In genomic region chr11:128341767-128342318, GRCh38 we compare ENCODE assay signal across 8 cellular contexts.
DNase-seq lines count a peak whose midpoint lies in the region; ATAC-seq and TF ChIP-seq lines count a peak whose summit lies in the region.

No MANE protein-coding gene starts in this region.

- peaks cover 4 to 5% of the 10 kb centered on the region in 2 donors for H3K36me3 Mint-ChIP-seq in activated T-cell treated with anti-CD3 and anti-CD28 coated beads, Interleukin-2, amount 50 U/mL, for 72 hours (ENCODE audit: insufficient read depth in 2 of 2)
- H3K36me3 Mint-ChIP-seq in activated T-helper 1 cell treated with anti-CD3 and anti-CD28 coated beads, Interleukin-12 subunit alpha, Interleukin-12 subunit beta, Interleukin-2, Interleukin-4 antibody, amounts not matched to agents 30 ng/mL and 10 ng/mL and 1 ng/mL, durations not matched to agents 14 hours and 24 hours and 36 hours (ENCODE audit: low read depth): peaks cover 13% of the 10 kb centered on the region

- peak overlapping the region in 1 of 5 donors; percentile 21 for H3K9ac ChIP-seq in subcutaneous abdominal adipose tissue (ENCODE audit: low read length in 5 of 5)

- 73 to 78% methylated on average over 14 of the region's 14 CpGs for WGBS in aorta, 2 donors

- H3K27ac Mint-ChIP-seq in activated T-cell treated with anti-CD3 and anti-CD28 coated beads, Interleukin-2, amount 50 U/mL, for 72 hours: peak overlapping the region; percentile 85
- H3K27ac Mint-ChIP-seq in activated T-helper 1 cell treated with anti-CD3 and anti-CD28 coated beads, Interleukin-12 subunit alpha, Interleukin-12 subunit beta, Interleukin-2, Interleukin-4 antibody, amounts not matched to agents 30 ng/mL and 10 ng/mL and 1 ng/mL, durations not matched to agents 14 hours and 24 hours and 36 hours: peak overlapping the region; percentile 85

- TF ChIP-seq CTCF in breast epithelium (IDR thresholded peaks at IDR 0.05): no peak

- H3K4me1 ChIP-seq in subcutaneous abdominal adipose tissue (ENCODE audit: control insufficient read depth in 5 of 5, insufficient read depth in 5 of 5, low read length in 5 of 5) (peaks cover 0 to 21% (median 8%) of the 10 kb centered on the region in 5 donors), breast epithelium (no peaks in the 10 kb centered on the region), aorta (ENCODE audit: control insufficient read depth in 1 of 2, insufficient read depth in 2 of 2, low read length in 2 of 2) (no peaks in the 10 kb centered on the region)

- no peak for DNase-seq in activated T-cell treated with anti-CD3 and anti-CD28 coated beads, Interleukin-2, amount 50 U/mL, for 72 hours
- no peak for DNase-seq in activated T-cell treated with anti-CD3 and anti-CD28 coated beads, Interleukin-2, amount 50 U/mL, for 48 hours
- DNase-seq in activated T-helper 1 cell treated with anti-CD3 and anti-CD28 coated beads, Interleukin-12 subunit alpha, Interleukin-12 subunit beta, Interleukin-2, Interleukin-4 antibody, amounts not matched to agents 30 ng/mL and 10 ng/mL and 1 ng/mL, durations not matched to agents 14 hours and 24 hours and 36 hours (ENCODE audit: low spot score): no peak
- DNase-seq in lung microvascular endothelial cell (ENCODE audit: low read depth in 2 of 2) (peak; percentile 10 to 26), breast epithelium (ENCODE audit: low spot score in 2 of 2) (no peak), aorta (no peak), NCI-H226 (no peak)

- H3K36me3 ChIP-seq in subcutaneous abdominal adipose tissue (ENCODE audit: control insufficient read depth in 5 of 5, insufficient read depth in 5 of 5, low read length in 5 of 5): no peaks in the 10 kb centered on the region
- no peaks in the 10 kb centered on the region for H3K36me3 ChIP-seq in breast epithelium
- H3K36me3 ChIP-seq in aorta (ENCODE audit: control insufficient read depth in 1 of 2, insufficient read depth in 2 of 2, low read length in 1 of 2): no peaks in the 10 kb centered on the region

- no peaks in the 10 kb centered on the region for H3K27me3 Mint-ChIP-seq in activated T-cell treated with anti-CD3 and anti-CD28 coated beads, Interleukin-2, amount 50 U/mL, for 72 hours (ENCODE audit: low read depth)
- no peaks in the 10 kb centered on the region for H3K27me3 Mint-ChIP-seq in activated T-helper 1 cell treated with anti-CD3 and anti-CD28 coated beads, Interleukin-12 subunit alpha, Interleukin-12 subunit beta, Interleukin-2, Interleukin-4 antibody, amounts not matched to agents 30 ng/mL and 10 ng/mL and 1 ng/mL, durations not matched to agents 14 hours and 24 hours and 36 hours (ENCODE audit: insufficient read depth)

- H3K4me1 Mint-ChIP-seq in activated T-cell treated with anti-CD3 and anti-CD28 coated beads, Interleukin-2, amount 50 U/mL, for 72 hours (ENCODE audit: low read depth): peaks cover 98% of the 10 kb centered on the region
- H3K4me1 Mint-ChIP-seq in activated T-helper 1 cell treated with anti-CD3 and anti-CD28 coated beads, Interleukin-12 subunit alpha, Interleukin-12 subunit beta, Interleukin-2, Interleukin-4 antibody, amounts not matched to agents 30 ng/mL and 10 ng/mL and 1 ng/mL, durations not matched to agents 14 hours and 24 hours and 36 hours (ENCODE audit: low read depth): peaks cover 94% of the 10 kb centered on the region

- no peak for ATAC-seq in activated T-cell treated with anti-CD3 and anti-CD28 coated beads, Interleukin-2, amount 50 U/mL, for 72 hours (replicated peaks in 1 of 2)
- no peak for ATAC-seq in aorta (ENCODE audit: low FRiP score)

- H3K9me3 ChIP-seq in subcutaneous abdominal adipose tissue (ENCODE audit: control insufficient read depth in 5 of 5, low read length in 5 of 5) (no peaks in the 10 kb centered on the region), breast epithelium (no peaks in the 10 kb centered on the region), aorta (ENCODE audit: control insufficient read depth, low read length) (no peaks in the 10 kb centered on the region)

- H3K27me3 ChIP-seq in subcutaneous abdominal adipose tissue (ENCODE audit: control insufficient read depth in 5 of 5, insufficient read depth in 4 of 5, low read length in 5 of 5) (no peaks in the 10 kb centered on the region), breast epithelium (no peaks in the 10 kb centered on the region), aorta (ENCODE audit: control insufficient read depth in 1 of 2, insufficient read depth in 2 of 2, low read length in 1 of 2) (no peaks in the 10 kb centered on the region)

- H3K9me3 Mint-ChIP-seq in activated T-cell treated with anti-CD3 and anti-CD28 coated beads, Interleukin-2, amount 50 U/mL, for 72 hours: peaks cover 3 to 5% of the 10 kb centered on the region in 2 donors
- H3K9me3 Mint-ChIP-seq in activated T-helper 1 cell treated with anti-CD3 and anti-CD28 coated beads, Interleukin-12 subunit alpha, Interleukin-12 subunit beta, Interleukin-2, Interleukin-4 antibody, amounts not matched to agents 30 ng/mL and 10 ng/mL and 1 ng/mL, durations not matched to agents 14 hours and 24 hours and 36 hours: peaks cover 4% of the 10 kb centered on the region

- peak overlapping the region; percentile 54 for H3K27ac ChIP-seq in subcutaneous abdominal adipose tissue (ENCODE audit: low read depth, low read length)
- peak overlapping the region in 1 of 2 donors; percentile 78 for H3K27ac ChIP-seq in breast epithelium
- H3K27ac ChIP-seq in aorta (ENCODE audit: low read depth in 1 of 2, low read length in 2 of 2): no peak overlapping the region

- peak overlapping the region; percentile 52 to 73 for H3K4me3 Mint-ChIP-seq in activated T-cell treated with anti-CD3 and anti-CD28 coated beads, Interleukin-2, amount 50 U/mL, for 72 hours
- H3K4me3 Mint-ChIP-seq in activated T-helper 1 cell treated with anti-CD3 and anti-CD28 coated beads, Interleukin-12 subunit alpha, Interleukin-12 subunit beta, Interleukin-2, Interleukin-4 antibody, amounts not matched to agents 30 ng/mL and 10 ng/mL and 1 ng/mL, durations not matched to agents 14 hours and 24 hours and 36 hours: peak overlapping the region; percentile 76

- H3K4me3 ChIP-seq in subcutaneous abdominal adipose tissue (ENCODE audit: low read depth in 1 of 5, low read length in 5 of 5) (no peak overlapping the region), breast epithelium (no peak overlapping the region), aorta (ENCODE audit: low read length in 2 of 2) (no peak overlapping the region)

- intact Hi-C loops in activated T-helper 1 cell treated with anti-CD3 and anti-CD28 coated beads, Interleukin-12 subunit alpha, Interleukin-12 subunit beta, Interleukin-2, Interleukin-4 antibody, amounts not matched to agents 30 ng/mL and 10 ng/mL and 1 ng/mL, durations not matched to agents 14 hours and 24 hours and 36 hours (cut with micrococcal nuclease): loop anchor here (1.0 to 5.0 kb wide), 3 partner anchors 37 to 415 kb away; no protein-coding TSS in a partner anchor
- intact Hi-C loops in breast epithelium (cut with DNase I; ENCODE audit: low total_unique reads) (no loop called here), aorta (cut with DNase I) (no loop called here)

- TF ChIP-seq POLR2A in breast epithelium (IDR thresholded peaks at IDR 0.05): no peak

Comparison
In these comparisons a context has a peak if more than half of its experiments do, and no peak if none do; other contexts are left out.
1. DNase-seq: peak in lung microvascular endothelial cell (2 of 2); none in activated T-cell treated with anti-CD3 and anti-CD28 coated beads, Interleukin-2, amount 50 U/mL, for 72 hours (0 of 2), activated T-cell treated with anti-CD3 and anti-CD28 coated beads, Interleukin-2, amount 50 U/mL, for 48 hours (0 of 2), activated T-helper 1 cell treated with anti-CD3 and anti-CD28 coated beads, Interleukin-12 subunit alpha, Interleukin-12 subunit beta, Interleukin-2, Interleukin-4 antibody, amounts not matched to agents 30 ng/mL and 10 ng/mL and 1 ng/mL, durations not matched to agents 14 hours and 24 hours and 36 hours (single experiment), breast epithelium (0 of 2), aorta (0 of 2) and NCI-H226 (single experiment).